25 cellular contexts compared by ENCODE assay signal in the genomic region with DNA sequence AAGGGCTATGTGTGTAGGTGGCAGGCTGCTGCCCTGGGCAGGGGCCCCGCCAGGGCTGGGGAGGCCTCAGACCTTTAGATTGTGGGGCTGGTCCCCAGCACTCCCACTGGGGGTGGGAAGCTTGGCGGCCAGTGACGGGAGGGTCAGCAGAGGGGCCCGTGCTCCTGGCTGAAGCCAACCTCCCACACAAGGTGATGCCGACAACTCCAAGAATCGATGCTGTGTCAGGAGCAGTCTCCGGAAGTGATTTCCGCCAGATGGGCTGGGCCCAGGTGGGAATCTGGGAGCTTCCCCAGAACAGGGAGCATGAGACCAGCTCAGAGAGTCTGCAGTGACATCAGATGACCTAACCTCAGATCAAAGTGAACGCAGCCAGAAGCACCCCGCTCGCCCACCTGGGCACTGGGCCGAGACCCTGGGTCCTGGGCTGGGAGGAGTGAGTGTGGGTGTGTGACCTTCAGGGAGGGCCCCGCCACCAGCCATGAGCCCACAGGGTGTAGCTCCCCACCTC. TPM values are rescaled to one million over a fixed set of nuclear protein-coding genes. Genes with fewer than 3 reads are reported as not detected.
"Had no signal": no experiment of that assay in that cellular context is flagged by ENCODE, and none has a peak within 500 bp of the region (broad histone marks: within the 10 kb centered on the region; RNA-seq: fewer than 3 reads in every experiment).

No MANE protein-coding gene starts in this region.

- ATAC-seq: activated CD8-positive, alpha-beta memory T cell treated with anti-CD3 and anti-CD28 coated beads, Interleukin-2, amount 10 ng/mL, durations not matched to agents 7 days and 5 days; activated CD8-positive, alpha-beta T cell treated with anti-CD3 and anti-CD28 coated beads for 36 hours; activated T-cell treated with anti-CD3 and anti-CD28 coated beads, Interleukin-2, amount 50 U/mL, for 72 hours; left colon; right lobe of liver had no signal

- H3K27ac ChIP-seq: esophagus squamous epithelium, right lobe of liver, uterus had no signal

- H3K4me3 ChIP-seq: esophagus squamous epithelium, right lobe of liver, uterus had no signal

- H3K36me3 ChIP-seq: esophagus squamous epithelium, right lobe of liver, uterus had no signal

- FAIRE-seq: colon had no signal

- H3K9me3 ChIP-seq: esophagus squamous epithelium, right lobe of liver, uterus had no signal

- H3K4me1 ChIP-seq: esophagus squamous epithelium, right lobe of liver, uterus had no signal

- DNase-seq: activated CD4-positive, alpha-beta T cell treated with anti-CD3 and anti-CD28 coated beads, Interleukin-2, amount 50 U/mL, for 1 hour; activated CD8-positive, alpha-beta memory T cell treated with anti-CD3 and anti-CD28 coated beads, Interleukin-2, amount 10 ng/mL, durations not matched to agents 7 days and 5 days; activated CD8-positive, alpha-beta T cell treated with anti-CD3 and anti-CD28 coated beads for 36 hours; activated effector memory CD4-positive, alpha-beta T cell treated with Interleukin-2 at 50 U/mL for 16 hours; activated naive CD4-positive, alpha-beta T cell treated with Interleukin-2 at 50 U/mL for 16 hours; activated T-cell treated with anti-CD3 and anti-CD28 coated beads for 4 hours; activated T-cell treated with anti-CD3 and anti-CD28 coated beads, Interleukin-2, amount 50 U/mL, for 72 hours; anterior cingulate cortex; dermis blood vessel endothelial cell; effector CD4-positive, alpha-beta T cell; esophagus squamous epithelium; foreskin melanocyte; islet precursor cell; left colon; occipital lobe; stimulated activated CD4-positive, alpha-beta T cell treated with anti-CD3 and anti-CD28 coated beads, Interleukin-12 subunit alpha, Interleukin-12 subunit beta, amount 100 ng/mL, for 4 hours; stimulated activated CD4-positive, alpha-beta T cell treated with anti-CD3 and anti-CD28 coated beads, Interleukin-4, amount 100 ng/mL, for 1 hour; substantia nigra; uterus had no signal

- H3K27me3 ChIP-seq: right lobe of liver, uterus had no signal

RNA-seq across cellular contexts. Expression of gene TRPM5, which starts 7.7 kb away (rescaled TPM):
- total RNA-seq: activated B cell treated with CpG ODN at 0.5 μM for 24 hours; activated CD8-positive, alpha-beta memory T cell treated with anti-CD3 and anti-CD28 coated beads, Interleukin-2, amount 10 ng/mL, durations not matched to agents 7 days and 5 days; activated CD8-positive, alpha-beta T cell treated with anti-CD3 and anti-CD28 coated beads for 36 hours; bronchial epithelial cell; dermis blood vessel endothelial cell; esophagus squamous epithelium; glomerular endothelial cell; lung microvascular endothelial cell; occipital lobe; right lobe of liver had no signal

RNA-seq across cellular contexts. Expression of gene KCNQ1, which starts 8.2 kb away (rescaled TPM):
- total RNA-seq: lung microvascular endothelial cell had no signal
